18 cellular contexts compared by ENCODE assay signal in the genomic region with DNA sequence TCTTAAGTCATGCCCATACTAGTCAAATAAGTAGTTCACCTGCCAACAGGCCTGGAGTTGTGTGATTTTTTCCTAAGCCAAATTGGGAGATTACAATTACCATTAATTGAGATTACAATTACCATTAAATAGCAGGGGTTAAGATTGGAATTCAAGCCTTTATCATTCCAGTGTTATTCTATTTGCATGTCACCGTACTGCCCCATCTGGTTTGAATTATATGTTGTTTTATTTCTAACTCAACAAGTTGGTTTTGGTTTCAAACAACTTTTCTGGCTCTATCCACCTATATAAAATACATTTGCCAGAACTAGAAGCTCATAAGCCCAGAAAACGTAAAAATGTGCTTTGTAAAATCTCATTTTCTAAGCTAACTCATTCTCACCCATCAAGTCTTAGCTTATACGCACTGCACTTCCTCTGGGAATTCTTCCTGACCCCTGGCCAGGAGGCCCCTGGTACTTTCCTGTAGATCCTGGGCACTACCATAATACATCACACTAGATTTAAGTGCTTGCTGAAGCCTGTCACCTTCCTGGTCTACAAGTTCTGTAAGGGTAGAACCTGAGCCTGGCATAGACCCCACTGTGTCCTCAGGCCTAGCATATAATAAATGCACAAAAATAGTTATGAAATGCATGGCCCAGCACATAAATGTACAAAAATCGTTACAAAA.
"Had no signal": no experiment of that assay in that cellular context is flagged by ENCODE, and none has a peak within 500 bp of the region (broad histone marks: within the 10 kb centered on the region; RNA-seq: fewer than 3 reads in every experiment).

No MANE protein-coding gene starts in this region.

- H3K27me3 ChIP-seq: ovary, right lobe of liver had no signal

- H3K27me3 Mint-ChIP-seq: activated CD4-positive, alpha-beta T cell treated with anti-CD3 and anti-CD28 coated beads, Interleukin-2, amount 10 ng/mL, durations not matched to agents 7 days and 5 days had no signal

- H3K27ac ChIP-seq: ovary, right lobe of liver had no signal

- H3K9me3 Mint-ChIP-seq: activated CD4-positive, alpha-beta T cell treated with anti-CD3 and anti-CD28 coated beads, Interleukin-2, amount 10 ng/mL, durations not matched to agents 7 days and 5 days; neural crest cell; T-helper 2 cell treated with Interferon-gamma antibody and Interleukin-4, amounts not matched to agents 5 μg/mL and 100 μg/mL, for 36 hours had no signal

- H3K9me3 ChIP-seq: ovary, right lobe of liver had no signal

- H3K4me1 Mint-ChIP-seq: activated CD4-positive, alpha-beta T cell treated with anti-CD3 and anti-CD28 coated beads, Interleukin-2, amount 10 ng/mL, durations not matched to agents 7 days and 5 days had no signal

- H3K36me3 ChIP-seq: ovary, right lobe of liver had no signal

- H3K4me3 Mint-ChIP-seq: activated CD4-positive, alpha-beta T cell treated with anti-CD3 and anti-CD28 coated beads, Interleukin-2, amount 10 ng/mL, durations not matched to agents 7 days and 5 days; neural crest cell; T-helper 2 cell treated with Interferon-gamma antibody and Interleukin-4, amounts not matched to agents 5 μg/mL and 100 μg/mL, for 36 hours had no signal

- H3K4me1 ChIP-seq: right lobe of liver had no signal

- H3K27ac Mint-ChIP-seq: activated CD4-positive, alpha-beta T cell treated with anti-CD3 and anti-CD28 coated beads, Interleukin-2, amount 10 ng/mL, durations not matched to agents 7 days and 5 days; T-helper 2 cell treated with Interferon-gamma antibody and Interleukin-4, amounts not matched to agents 5 μg/mL and 100 μg/mL, for 36 hours had no signal

- DNase-seq: activated CD4-positive, alpha-beta T cell treated with anti-CD3 and anti-CD28 coated beads, Interleukin-2, amount 10 ng/mL, durations not matched to agents 7 days and 5 days; activated CD8-positive, alpha-beta memory T cell treated with anti-CD3 and anti-CD28 coated beads for 24 hours; activated naive CD4-positive, alpha-beta T cell; aorta; cortex of kidney; effector memory CD4-positive, alpha-beta T cell; midbrain; ovary; right lobe of liver; stimulated activated CD4-positive, alpha-beta T cell treated with anti-CD3 and anti-CD28 coated beads, Interleukin-4, amount 100 ng/mL, for 4 hours; stimulated activated CD8-positive, alpha-beta memory T cell treated with anti-CD3 and anti-CD28 coated beads, Interleukin-4, amount 100 ng/mL, for 48 hours; stimulated activated naive CD4-positive, alpha-beta T cell treated with Interleukin-2 at 50 U/mL for 16 hours; substantia nigra; trophoblast cell had no signal

- H3K4me3 ChIP-seq: lung, ovary, right lobe of liver, smooth muscle cell had no signal
